Comparison of ENCODE assay signal across 9 cellular contexts in the genomic region with DNA sequence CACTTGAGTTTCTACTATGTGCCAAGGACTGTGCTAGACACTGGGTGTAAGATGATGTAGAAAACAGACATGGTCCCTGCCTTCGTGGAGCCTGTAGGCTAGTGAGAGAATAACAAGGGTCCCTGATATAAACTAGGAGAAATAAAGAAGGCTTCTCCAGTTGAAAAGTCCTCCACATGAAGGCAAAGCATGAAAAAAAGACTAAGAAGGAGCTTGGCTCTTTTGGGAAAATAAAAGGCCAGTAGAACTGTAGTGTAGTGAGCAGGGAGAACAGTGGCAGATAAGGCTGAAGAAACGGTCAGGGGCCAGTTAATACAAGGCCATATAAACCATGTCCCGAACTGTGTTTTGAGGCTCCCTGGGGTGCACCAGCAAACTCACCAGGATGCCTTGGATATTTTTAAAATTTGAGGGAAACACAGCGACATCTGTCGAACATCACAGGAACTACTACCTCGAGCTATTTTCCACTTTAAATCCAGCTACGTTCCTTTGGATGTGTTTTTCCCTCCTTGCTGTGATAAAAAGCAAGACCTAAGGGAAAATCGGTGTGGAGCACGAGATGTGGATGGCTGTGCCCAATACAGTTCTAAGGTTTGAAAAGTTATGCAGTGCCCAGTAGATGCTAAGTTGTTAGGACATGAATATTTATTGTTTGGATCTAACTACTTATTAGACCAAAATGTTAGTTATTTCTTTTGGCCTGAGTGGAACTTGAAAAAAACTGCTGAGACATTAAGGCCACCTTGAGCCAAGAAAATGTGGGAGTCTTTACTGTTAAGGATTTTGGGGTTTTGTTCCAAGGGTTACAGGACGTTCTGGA. TPM values are rescaled to one million over a fixed set of nuclear protein-coding genes. Genes with fewer than 3 reads are reported as not detected.
DNase-seq lines count a peak whose midpoint lies in the region; ATAC-seq, FAIRE-seq and TF ChIP-seq lines count a peak whose summit lies in the region.
"Had no signal": no experiment of that assay in that cellular context is flagged by ENCODE, and none has a peak within 500 bp of the region (broad histone marks: within the 10 kb centered on the region; RNA-seq: fewer than 3 reads in every experiment).

No MANE protein-coding gene starts in this region.

- H3K27me3 ChIP-seq in parathyroid adenoma (ENCODE audit: control insufficient read depth, insufficient read depth, low read length), result no peaks in the 10 kb centered on the region

- H3K4me2 ChIP-seq in parathyroid adenoma (ENCODE audit: low read length), result no peak overlapping the region

- H3K9me3 ChIP-seq in parathyroid adenoma (ENCODE audit: control insufficient read depth, low read length), result no peaks in the 10 kb centered on the region

- peak overlapping the region; percentile 54 for H2AFZ ChIP-seq in parathyroid adenoma

- no peaks in the 10 kb centered on the region for H3K79me2 ChIP-seq in parathyroid adenoma

- H3K27ac Mint-ChIP-seq in activated naive CD8-positive, alpha-beta T cell treated with anti-CD3 and anti-CD28 coated beads for 36 hours, result no peak overlapping the region
- no peak overlapping the region for H3K27ac Mint-ChIP-seq in glutamatergic neuron (ENCODE audit: unreplicated experiment)
- H3K27ac Mint-ChIP-seq: T-helper 1 cell treated with Interleukin-12 subunit alpha and Interleukin-12 subunit beta and Interleukin-4 antibody, amounts not matched to agents 30 μg/mL and 1 μg/mL, for 36 hours had no signal

- H3K36me3 Mint-ChIP-seq in activated naive CD8-positive, alpha-beta T cell treated with anti-CD3 and anti-CD28 coated beads for 36 hours, result no peaks in the 10 kb centered on the region
- H3K36me3 Mint-ChIP-seq in glutamatergic neuron (ENCODE audit: unreplicated experiment), result no peaks in the 10 kb centered on the region

- H3K27me3 Mint-ChIP-seq in activated naive CD8-positive, alpha-beta T cell treated with anti-CD3 and anti-CD28 coated beads for 36 hours, result no peaks in the 10 kb centered on the region
- no peaks in the 10 kb centered on the region for H3K27me3 Mint-ChIP-seq in glutamatergic neuron (ENCODE audit: unreplicated experiment)

- TF ChIP-seq CTCF in D721Med (IDR thresholded peaks at IDR 0.05; ENCODE audit: insufficient read depth, missing control alignments), result peak; percentile 73
- peak; percentile 87 for TF ChIP-seq CTCF in glutamatergic neuron (IDR thresholded peaks at IDR 0.05; ENCODE audit: partially characterized antibody, unreplicated experiment)
- TF ChIP-seq CTCF in parathyroid adenoma (IDR thresholded peaks at IDR 0.05), result peak; percentile 88

- no peak overlapping the region for H3K4me3 ChIP-seq in parathyroid adenoma (ENCODE audit: low read depth, low read length)

- ATAC-seq in GM18861 (IDR thresholded peaks at IDR 0.05; ENCODE audit: unreplicated experiment) (no peak), HG02884 (IDR thresholded peaks at IDR 0.05; ENCODE audit: unreplicated experiment) (no peak)

- peaks cover 2% of the 10 kb centered on the region for H3K4me1 Mint-ChIP-seq in activated naive CD8-positive, alpha-beta T cell treated with anti-CD3 and anti-CD28 coated beads for 36 hours
- H3K4me1 Mint-ChIP-seq in glutamatergic neuron (ENCODE audit: low read depth, unreplicated experiment), result peaks cover 2% of the 10 kb centered on the region

- H3K9ac ChIP-seq in parathyroid adenoma, result no peak overlapping the region

- no peaks in the 10 kb centered on the region for H3K36me3 ChIP-seq in parathyroid adenoma (ENCODE audit: control insufficient read depth, insufficient read depth, low read length)

- DNase-seq in D721Med (ENCODE audit: insufficient read length, low spot score) (peak; percentile 51), HTR-8/SVneo (ENCODE audit: insufficient read length, low spot score) (peak; percentile 70), OCI-M1 (lab: John Stamatoyannopoulos, UW) (peak; percentile 65), glutamatergic neuron (peak; percentile 24)
- DNase-seq in activated naive CD8-positive, alpha-beta T cell treated with anti-CD3 and anti-CD28 coated beads for 36 hours, result peak; percentile 5

- H3K4me1 ChIP-seq in parathyroid adenoma, result peaks cover 3% of the 10 kb centered on the region

- H3K9me3 Mint-ChIP-seq in activated naive CD8-positive, alpha-beta T cell treated with anti-CD3 and anti-CD28 coated beads for 36 hours, result no peaks in the 10 kb centered on the region
- H3K9me3 Mint-ChIP-seq in glutamatergic neuron (ENCODE audit: unreplicated experiment), result no peaks in the 10 kb centered on the region
- H3K9me3 Mint-ChIP-seq: T-helper 1 cell treated with Interleukin-12 subunit alpha and Interleukin-12 subunit beta and Interleukin-4 antibody, amounts not matched to agents 30 μg/mL and 1 μg/mL, for 36 hours had no signal

- FAIRE-seq in D721Med (lab: Jason Lieb, UNC) (peak; percentile 71), HTR-8/SVneo (lab: Jason Lieb, UNC) (no peak)

- no peak overlapping the region for H3K4me3 Mint-ChIP-seq in activated naive CD8-positive, alpha-beta T cell treated with anti-CD3 and anti-CD28 coated beads for 36 hours
- H3K4me3 Mint-ChIP-seq in glutamatergic neuron (ENCODE audit: unreplicated experiment), result no peak overlapping the region
- H3K4me3 Mint-ChIP-seq: T-helper 1 cell treated with Interleukin-12 subunit alpha and Interleukin-12 subunit beta and Interleukin-4 antibody, amounts not matched to agents 30 μg/mL and 1 μg/mL, for 36 hours had no signal

- H3K27ac ChIP-seq in parathyroid adenoma, result no peak overlapping the region

RNA-seq across cellular contexts. Expression of a gene that starts 8.5 kb away (rescaled TPM):
- 1 to 10 TPM; 7.8 to 9.9 TPM for total RNA-seq in activated naive CD8-positive, alpha-beta T cell treated with anti-CD3 and anti-CD28 coated beads for 36 hours
- 57.6 TPM for total RNA-seq in glutamatergic neuron (ENCODE audit: unreplicated experiment)

Comparison
In these comparisons a context has a peak if more than half of its experiments do, and no peak if none do; other contexts are left out.
1. DNase-seq: peak in every context shown above with its lines; median percentile 70 in HTR-8/SVneo; 65 in OCI-M1; 51 in D721Med; 24 in glutamatergic neuron; 5 in activated naive CD8-positive, alpha-beta T cell treated with anti-CD3 and anti-CD28 coated beads for 36 hours.